Comparison of ENCODE assay signal across 27 cellular contexts in genomic region chr2:17181051-17181450, GRCh38.
"Had no signal": no experiment of that assay in that cellular context is flagged by ENCODE, and none has a peak within 500 bp of the region (broad histone marks: within the 10 kb centered on the region; RNA-seq: fewer than 3 reads in every experiment).

No MANE protein-coding gene starts in this region.

- H3K9me3 ChIP-seq: MG63 had no signal

- H3K27me3 ChIP-seq: MG63 had no signal

- H3K36me3 ChIP-seq: MG63 had no signal

- H3K4me3 ChIP-seq: MG63 had no signal

- DNase-seq: Karpas-422, Kasumi-1, MG63, MM.1S, MV-4-11, NCI-H1048, NCI-H1092, NCI-H1105, NCI-H1105 treated with DMSO at 0.1 percent for 48 hours, NCI-H1417 treated with DMSO at 0.1 percent for 48 hours, NCI-H1694, NCI-H1694 treated with DMSO at 0.1 percent for 48 hours, NCI-H187 treated with DMSO at 0.1 percent for 48 hours, NCI-H1930, NCI-H2029, NCI-H2029 treated with DMSO at 0.1 percent for 48 hours, NCI-H2107, NCI-H2171, NCI-H2171 treated with DMSO at 0.1 percent for 48 hours, NCI-H2227 treated with DMSO at 0.1 percent for 48 hours, NCI-H226, NCI-H345, NCI-H446, NCI-H446 treated with DMSO at 0.1 percent for 48 hours, NCI-H510A, NCI-H510A treated with DMSO at 0.1 percent for 48 hours, NCI-H524 treated with DMSO at 0.1 percent for 48 hours had no signal
